In the genomic region with DNA sequence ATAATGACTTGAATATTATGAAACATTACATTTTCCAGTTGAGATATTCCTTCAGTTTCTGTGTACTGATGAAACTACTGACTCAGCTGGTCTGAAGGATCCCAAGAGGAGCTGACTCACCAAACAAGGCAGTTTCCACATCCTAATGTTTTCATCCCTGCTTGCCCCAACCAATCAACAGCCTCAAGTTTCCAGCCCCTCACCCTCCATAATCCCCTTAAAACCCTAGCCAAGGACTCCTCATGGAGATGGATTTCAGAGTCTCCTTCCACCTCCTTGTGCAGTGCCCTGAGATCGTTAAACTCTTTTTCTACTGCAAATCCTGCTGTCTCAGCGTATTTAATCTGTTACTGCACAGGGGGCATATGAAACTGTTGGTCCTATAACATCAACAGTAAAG, we compare ENCODE assay signal across 2 cellular contexts.
TF ChIP-seq lines count a peak whose summit lies in the region.

No MANE protein-coding gene starts in this region.

TF ChIP-seq in IMR-90, 13 proteins besides CTCF, POLR2A, EP300 and RAD21:
- peak; percentile 84 for TF ChIP-seq MAFK (IDR thresholded peaks at IDR 0.05; ENCODE audit: low read depth, low read length)
- 0 out of 2 replicates have a peak, but pooled peaks have one; percentile 27 for TF ChIP-seq FOS (IDR thresholded peaks at IDR 0.05; ENCODE audit: low read depth, low read length)
- no peak for TF ChIP-seq RCOR1 (IDR thresholded peaks at IDR 0.05; ENCODE audit: insufficient replicate concordance, low read length)
- peak; percentile 50; the same call in 1 of the 2 replicates for TF ChIP-seq CEBPB (IDR thresholded peaks at IDR 0.05; ENCODE audit: low read depth, low read length)
TF ChIP-seq in IMR-90: peak in this region for 3.

TF ChIP-seq in HepG2, 621 proteins besides CTCF, POLR2A, EP300 and RAD21:
- no peak for TF ChIP-seq SALL1 (CRISPR knock-in tag; IDR thresholded peaks at IDR 0.05)
- TF ChIP-seq, protein P1, sequence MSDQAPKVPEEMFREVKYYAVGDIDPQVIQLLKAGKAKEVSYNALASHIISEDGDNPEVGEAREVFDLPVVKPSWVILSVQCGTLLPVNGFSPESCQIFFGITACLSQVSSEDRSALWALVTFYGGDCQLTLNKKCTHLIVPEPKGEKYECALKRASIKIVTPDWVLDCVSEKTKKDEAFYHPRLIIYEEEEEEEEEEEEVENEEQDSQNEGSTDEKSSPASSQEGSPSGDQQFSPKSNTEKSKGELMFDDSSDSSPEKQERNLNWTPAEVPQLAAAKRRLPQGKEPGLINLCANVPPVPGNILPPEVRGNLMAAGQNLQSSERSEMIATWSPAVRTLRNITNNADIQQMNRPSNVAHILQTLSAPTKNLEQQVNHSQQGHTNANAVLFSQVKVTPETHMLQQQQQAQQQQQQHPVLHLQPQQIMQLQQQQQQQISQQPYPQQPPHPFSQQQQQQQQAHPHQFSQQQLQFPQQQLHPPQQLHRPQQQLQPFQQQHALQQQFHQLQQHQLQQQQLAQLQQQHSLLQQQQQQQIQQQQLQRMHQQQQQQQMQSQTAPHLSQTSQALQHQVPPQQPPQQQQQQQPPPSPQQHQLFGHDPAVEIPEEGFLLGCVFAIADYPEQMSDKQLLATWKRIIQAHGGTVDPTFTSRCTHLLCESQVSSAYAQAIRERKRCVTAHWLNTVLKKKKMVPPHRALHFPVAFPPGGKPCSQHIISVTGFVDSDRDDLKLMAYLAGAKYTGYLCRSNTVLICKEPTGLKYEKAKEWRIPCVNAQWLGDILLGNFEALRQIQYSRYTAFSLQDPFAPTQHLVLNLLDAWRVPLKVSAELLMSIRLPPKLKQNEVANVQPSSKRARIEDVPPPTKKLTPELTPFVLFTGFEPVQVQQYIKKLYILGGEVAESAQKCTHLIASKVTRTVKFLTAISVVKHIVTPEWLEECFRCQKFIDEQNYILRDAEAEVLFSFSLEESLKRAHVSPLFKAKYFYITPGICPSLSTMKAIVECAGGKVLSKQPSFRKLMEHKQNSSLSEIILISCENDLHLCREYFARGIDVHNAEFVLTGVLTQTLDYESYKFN (CRISPR knock-in tag; conservative IDR thresholded peaks at IDR 0.05): no peak
- TF ChIP-seq MAFF (IDR thresholded peaks at IDR 0.05; ENCODE audit: low read depth, low read length): peak; percentile 86
- TF ChIP-seq, protein P2, sequence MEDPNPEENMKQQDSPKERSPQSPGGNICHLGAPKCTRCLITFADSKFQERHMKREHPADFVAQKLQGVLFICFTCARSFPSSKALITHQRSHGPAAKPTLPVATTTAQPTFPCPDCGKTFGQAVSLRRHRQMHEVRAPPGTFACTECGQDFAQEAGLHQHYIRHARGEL (CRISPR knock-in tag; IDR thresholded peaks at IDR 0.05): no peak
- TF ChIP-seq, protein P3, sequence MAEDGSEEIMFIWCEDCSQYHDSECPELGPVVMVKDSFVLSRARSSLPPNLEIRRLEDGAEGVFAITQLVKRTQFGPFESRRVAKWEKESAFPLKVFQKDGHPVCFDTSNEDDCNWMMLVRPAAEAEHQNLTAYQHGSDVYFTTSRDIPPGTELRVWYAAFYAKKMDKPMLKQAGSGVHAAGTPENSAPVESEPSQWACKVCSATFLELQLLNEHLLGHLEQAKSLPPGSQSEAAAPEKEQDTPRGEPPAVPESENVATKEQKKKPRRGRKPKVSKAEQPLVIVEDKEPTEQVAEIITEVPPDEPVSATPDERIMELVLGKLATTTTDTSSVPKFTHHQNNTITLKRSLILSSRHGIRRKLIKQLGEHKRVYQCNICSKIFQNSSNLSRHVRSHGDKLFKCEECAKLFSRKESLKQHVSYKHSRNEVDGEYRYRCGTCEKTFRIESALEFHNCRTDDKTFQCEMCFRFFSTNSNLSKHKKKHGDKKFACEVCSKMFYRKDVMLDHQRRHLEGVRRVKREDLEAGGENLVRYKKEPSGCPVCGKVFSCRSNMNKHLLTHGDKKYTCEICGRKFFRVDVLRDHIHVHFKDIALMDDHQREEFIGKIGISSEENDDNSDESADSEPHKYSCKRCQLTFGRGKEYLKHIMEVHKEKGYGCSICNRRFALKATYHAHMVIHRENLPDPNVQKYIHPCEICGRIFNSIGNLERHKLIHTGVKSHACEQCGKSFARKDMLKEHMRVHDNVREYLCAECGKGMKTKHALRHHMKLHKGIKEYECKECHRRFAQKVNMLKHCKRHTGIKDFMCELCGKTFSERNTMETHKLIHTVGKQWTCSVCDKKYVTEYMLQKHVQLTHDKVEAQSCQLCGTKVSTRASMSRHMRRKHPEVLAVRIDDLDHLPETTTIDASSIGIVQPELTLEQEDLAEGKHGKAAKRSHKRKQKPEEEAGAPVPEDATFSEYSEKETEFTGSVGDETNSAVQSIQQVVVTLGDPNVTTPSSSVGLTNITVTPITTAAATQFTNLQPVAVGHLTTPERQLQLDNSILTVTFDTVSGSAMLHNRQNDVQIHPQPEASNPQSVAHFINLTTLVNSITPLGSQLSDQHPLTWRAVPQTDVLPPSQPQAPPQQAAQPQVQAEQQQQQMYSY (CRISPR knock-in tag; IDR thresholded peaks at IDR 0.05): no peak
- peak; percentile 74 to 87 for TF ChIP-seq MAFK (conservative IDR thresholded peaks at IDR 0.05 in 1 of 2, IDR thresholded peaks at IDR 0.05 in 1 of 2; ENCODE audit: low read length in 2 of 2)
